ENCODE assay signal across 1 cellular context in genomic region chr2:215982465-215982875, GRCh38.
TF ChIP-seq lines count a peak whose summit lies in the region.

No MANE protein-coding gene starts in this region.

TF ChIP-seq in GM23338, 12 proteins besides CTCF, POLR2A, EP300 and RAD21 (continued from another document):
- TF ChIP-seq ZNF462 (CRISPR knock-in tag; IDR thresholded peaks at IDR 0.05), result no peak
- TF ChIP-seq POLR2AphosphoS5 (IDR thresholded peaks at IDR 0.05; ENCODE audit: low read depth), result no peak
- no peak for TF ChIP-seq EZH2phosphoT487 (IDR thresholded peaks at IDR 0.05; ENCODE audit: unreplicated experiment)
